Comparison of ENCODE assay signal across 15 cellular contexts in the genomic region with DNA sequence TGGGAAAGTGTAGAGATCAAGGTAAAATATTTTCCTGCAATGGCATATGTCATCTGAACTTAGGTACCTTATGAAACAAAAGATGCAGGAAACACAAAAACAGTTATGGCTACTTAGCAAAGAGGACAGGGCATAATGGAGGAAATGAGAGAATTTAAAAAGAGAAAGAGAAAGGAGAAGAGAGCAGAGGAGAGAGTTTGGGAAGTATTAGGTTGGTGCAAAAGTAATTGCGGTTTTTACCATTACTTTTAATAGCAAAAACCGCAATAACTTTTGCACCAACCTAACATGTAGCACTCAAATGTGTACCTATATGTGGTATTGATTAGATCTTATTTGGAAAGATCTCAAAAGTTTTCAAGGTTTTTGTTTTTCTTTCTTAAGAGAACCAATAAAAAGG.
DNase-seq lines count a peak whose midpoint lies in the region; ATAC-seq, FAIRE-seq and TF ChIP-seq lines count a peak whose summit lies in the region.
"Had no signal": no experiment of that assay in that cellular context is flagged by ENCODE, and none has a peak within 500 bp of the region (broad histone marks: within the 10 kb centered on the region; RNA-seq: fewer than 3 reads in every experiment).

No MANE protein-coding gene starts in this region.

- H3K9me3 ChIP-seq in HepG2 (ENCODE audit: low read length) (no peaks in the 10 kb centered on the region), right lobe of liver (no peaks in the 10 kb centered on the region), GM12878 (replicated peaks; ENCODE audit: control insufficient read depth, insufficient read depth, low read length) (no peaks in the 10 kb centered on the region)
- H3K9me3 ChIP-seq: Caco-2 had no signal

- CTCF ChIA-PET in HepG2 (lab: Yijun Ruan, JAX; ENCODE audit: low intra/inter-chr PET ratio, low total read pairs): no interaction called here
- CTCF ChIA-PET in HEK293T (lab: Yijun Ruan, JAX): no interaction called here
- CTCF ChIA-PET in GM12878 (lab: Yijun Ruan, JAX): no interaction called here
- CTCF ChIA-PET in activated CD4-positive, alpha-beta memory T cell treated with anti-CD3 and anti-CD28 coated beads for 36 hours (lab: Charles Lee): interaction anchor here (1.1 kb wide), 1 partner anchor 8 kb away, joined by 6 read pairs; no protein-coding TSS in a partner anchor

- no peaks in the 10 kb centered on the region for H3K4me1 ChIP-seq in HepG2 (ENCODE audit: insufficient read depth, low read length)
- H3K4me1 ChIP-seq in right lobe of liver: no peaks in the 10 kb centered on the region
- no peaks in the 10 kb centered on the region for H3K4me1 ChIP-seq in GM12878 (ENCODE audit: control insufficient read depth, insufficient read depth, low read length)
- H3K4me1 ChIP-seq: Caco-2 had no signal

- no peaks in the 10 kb centered on the region for H3K27me3 ChIP-seq in HepG2 (ENCODE audit: control insufficient read depth in 1 of 2, insufficient read depth in 2 of 2, low read length in 2 of 2)
- no peaks in the 10 kb centered on the region for H3K27me3 ChIP-seq in right lobe of liver
- no peaks in the 10 kb centered on the region for H3K27me3 ChIP-seq in GM12878 (replicated peaks in 1 of 2; ENCODE audit: control insufficient read depth in 2 of 2, insufficient read depth in 2 of 2, low read length in 1 of 2)

- TF ChIP-seq CTCF in HepG2 (CRISPR knock-in tag; IDR thresholded peaks at IDR 0.05): no peak
- no peak for TF ChIP-seq CTCF in right lobe of liver (IDR thresholded peaks at IDR 0.05)
- no peak for TF ChIP-seq CTCF in GM12878 (IDR thresholded peaks at IDR 0.05 in 2 of 3, conservative IDR thresholded peaks at IDR 0.05 in 1 of 3; ENCODE audit: control insufficient read depth in 2 of 3, extremely low read depth in 1 of 3, insufficient read depth in 1 of 3, low read depth in 3 of 3, low read length in 3 of 3)

- H3K27me3 Mint-ChIP-seq in activated CD4-positive, alpha-beta memory T cell treated with anti-CD3 and anti-CD28 coated beads for 36 hours: peaks cover 13% of the 10 kb centered on the region

- in situ Hi-C loops in HepG2 (cut with HindIII; ENCODE audit: extremely low pct_ligation_motif_present, low pct_unique_long_range_greater_than_20kb): no loop called here
- in situ Hi-C loops in GM12878 (cut with MboI): no loop called here

- no peak overlapping the region for H3K4me3 ChIP-seq in HepG2 (replicated peaks in 1 of 3; ENCODE audit: insufficient read depth in 1 of 3, low read depth in 2 of 3, low read length in 3 of 3)
- no peak overlapping the region for H3K4me3 ChIP-seq in right lobe of liver
- H3K4me3 ChIP-seq in GM12878: no peak overlapping the region
- H3K4me3 ChIP-seq: GM23338 had no signal

- H3K9ac ChIP-seq in HepG2 (ENCODE audit: insufficient read depth, low read depth, low read length) (no peak overlapping the region), GM12878 (ENCODE audit: control insufficient read depth, insufficient read depth, low read length) (no peak overlapping the region)

- DNase-seq in HepG2 (ENCODE audit: low spot score): no peak
- no peak for DNase-seq in right lobe of liver
- DNase-seq in HEK293T (ENCODE audit: extremely low spot score): no peak
- no peak for DNase-seq in GM12878 (ENCODE audit: low read depth, low spot score)
- DNase-seq in left lobe of liver (ENCODE audit: low spot score): no peak
- DNase-seq in activated CD4-positive, alpha-beta memory T cell treated with anti-CD3 and anti-CD28 coated beads for 36 hours: no peak
- DNase-seq: C1 segment of cervical spinal cord; Caco-2; CD4-positive, alpha-beta memory T cell; DMS153; DND-41 had no signal

- 84% methylated on average over 2 of the region's 2 CpGs for WGBS in HepG2 (ENCODE audit: low lambda C conversion rate)
- WGBS in right lobe of liver (ENCODE audit: insufficient coverage, low coverage, low lambda C conversion rate, missing lambda C conversion rate): 89% methylated on average over 2 of the region's 2 CpGs
- 46% methylated on average over 2 of the region's 2 CpGs for WGBS in GM12878 (ENCODE audit: insufficient coverage, insufficient replicate concordance, low lambda C conversion rate, missing lambda C conversion rate)

- no peak for TF ChIP-seq POLR2A in HepG2 (IDR thresholded peaks at IDR 0.05; ENCODE audit: insufficient read depth in 1 of 2, low read depth in 2 of 2, low read length in 2 of 2)
- no peak for TF ChIP-seq POLR2A in right lobe of liver (IDR thresholded peaks at IDR 0.05)
- no peak for TF ChIP-seq POLR2A in GM12878 (IDR thresholded peaks at IDR 0.05; ENCODE audit: low read depth, low read length)

- H3K36me3 ChIP-seq in HepG2 (replicated peaks in 1 of 2; ENCODE audit: control insufficient read depth in 1 of 2, insufficient read depth in 2 of 2, low read length in 2 of 2) (no peaks in the 10 kb centered on the region), right lobe of liver (no peaks in the 10 kb centered on the region), GM12878 (ENCODE audit: control insufficient read depth in 2 of 2, insufficient read depth in 2 of 2, low read length in 1 of 2) (no peaks in the 10 kb centered on the region)

- RAD21 ChIA-PET in GM12878 (lab: Charles Lee; ENCODE audit: unreplicated experiment): no interaction called here

- no peaks in the 10 kb centered on the region for H3K9me3 Mint-ChIP-seq in activated CD4-positive, alpha-beta memory T cell treated with anti-CD3 and anti-CD28 coated beads for 36 hours
- H3K9me3 Mint-ChIP-seq: GM23338 had no signal

- no peak overlapping the region for H3K27ac Mint-ChIP-seq in activated CD4-positive, alpha-beta memory T cell treated with anti-CD3 and anti-CD28 coated beads for 36 hours
- H3K27ac Mint-ChIP-seq: GM23338, H9 had no signal

- H4K20me1 ChIP-seq in HepG2 (ENCODE audit: insufficient read depth, low read length) (no peaks in the 10 kb centered on the region), GM12878 (ENCODE audit: control insufficient read depth, insufficient read depth) (no peaks in the 10 kb centered on the region)

- intact Hi-C loops in HepG2 (cut with micrococcal nuclease; ENCODE audit: unreplicated experiment) (no loop called here), right lobe of liver (cut with DNase I) (no loop called here), GM12878 (cut with micrococcal nuclease; ENCODE audit: unreplicated experiment) (no loop called here)
- intact Hi-C loops in activated CD4-positive, alpha-beta memory T cell treated with anti-CD3 and anti-CD28 coated beads for 36 hours (cut with micrococcal nuclease): no loop called here

- POLR2A ChIA-PET in HepG2 (lab: Yijun Ruan, JAX): no interaction called here
- POLR2A ChIA-PET in HEK293T (lab: Yijun Ruan, JAX): no interaction called here
- POLR2A ChIA-PET in GM12878 (lab: Charles Lee): no interaction called here
- POLR2A ChIA-PET in activated CD4-positive, alpha-beta memory T cell treated with anti-CD3 and anti-CD28 coated beads for 36 hours (lab: Charles Lee): no interaction called here

- TF ChIP-seq EP300 in HepG2 (IDR thresholded peaks at IDR 0.05; ENCODE audit: low read depth in 2 of 2, low read length in 2 of 2): no peak
- TF ChIP-seq EP300 in HepG2 (CRISPR knock-in tag; IDR thresholded peaks at IDR 0.05; ENCODE audit: borderline replicate concordance): no peak
- TF ChIP-seq EP300 in GM12878 (IDR thresholded peaks at IDR 0.05; ENCODE audit: borderline replicate concordance in 1 of 2, control insufficient read depth in 1 of 2, low read depth in 2 of 2, low read length in 2 of 2): no peak

- H3K36me3 Mint-ChIP-seq in activated CD4-positive, alpha-beta memory T cell treated with anti-CD3 and anti-CD28 coated beads for 36 hours: no peaks in the 10 kb centered on the region
- H3K36me3 Mint-ChIP-seq: CD4-positive, alpha-beta memory T cell had no signal

- H3K27ac ChIP-seq in HepG2 (ENCODE audit: extremely low read length, insufficient read depth, low read length) (no peak overlapping the region), right lobe of liver (no peak overlapping the region), GM12878 (ENCODE audit: control insufficient read depth, insufficient read depth) (no peak overlapping the region)

- H3K4me2 ChIP-seq in HepG2 (ENCODE audit: low read depth, low read length) (no peak overlapping the region), GM12878 (ENCODE audit: control insufficient read depth, insufficient read depth) (no peak overlapping the region)
- H3K4me2 ChIP-seq: GM23338 had no signal

- H2AFZ ChIP-seq in HepG2 (ENCODE audit: low read length) (no peak overlapping the region), GM12878 (ENCODE audit: control insufficient read depth, low read depth, low read length) (no peak overlapping the region)
- H2AFZ ChIP-seq: GM23338 had no signal

- SMC1A ChIA-PET in GM12878 (lab: Charles Lee; ENCODE audit: uncharacterized antibody, unreplicated experiment): no interaction called here

- no peak for TF ChIP-seq RAD21 in HepG2 (CRISPR knock-in tag; IDR thresholded peaks at IDR 0.05)
- TF ChIP-seq RAD21 in GM12878 (IDR thresholded peaks at IDR 0.05; ENCODE audit: insufficient read depth, low read depth, low read length): no peak

- H3K4me1 Mint-ChIP-seq in activated CD4-positive, alpha-beta memory T cell treated with anti-CD3 and anti-CD28 coated beads for 36 hours (ENCODE audit: low read depth): no peaks in the 10 kb centered on the region
- H3K4me1 Mint-ChIP-seq: CD4-positive, alpha-beta memory T cell had no signal

- no TSS peak for BruUV-seq in HepG2 (replicated peaks; lab: Mats Ljungman, UMichigan)
- BruUV-seq in GM12878 (replicated peaks; lab: Mats Ljungman, UMichigan): no TSS peak

- no peaks in the 10 kb centered on the region for H3K79me2 ChIP-seq in HepG2 (ENCODE audit: insufficient read depth, low read length)
- H3K79me2 ChIP-seq in GM12878 (ENCODE audit: control insufficient read depth, insufficient read depth, low read length): no peaks in the 10 kb centered on the region

- ATAC-seq in HepG2: no peak
- ATAC-seq in right lobe of liver: no peak
- ATAC-seq in GM12878: no peak
- ATAC-seq in left lobe of liver: no peak
- ATAC-seq: HCT116 had no signal

- FAIRE-seq in HepG2 (lab: Jason Lieb, UNC) (no peak), GM12878 (lab: Jason Lieb, UNC) (no peak)
- FAIRE-seq: G401.6 had no signal

- H3K4me3 Mint-ChIP-seq in activated CD4-positive, alpha-beta memory T cell treated with anti-CD3 and anti-CD28 coated beads for 36 hours: no peak overlapping the region
- H3K4me3 Mint-ChIP-seq: CD4-positive, alpha-beta memory T cell; GM23338; H9 had no signal

TF ChIP-seq in HepG2, 621 proteins besides CTCF, POLR2A, EP300 and RAD21 (continues in another document):
- TF ChIP-seq RBM39 (IDR thresholded peaks at IDR 0.05; ENCODE audit: low read depth, low read length, poor library complexity, severe bottlenecking): no peak
- no peak for TF ChIP-seq ZSCAN31 (CRISPR knock-in tag; IDR thresholded peaks at IDR 0.05; ENCODE audit: low read depth)

TF ChIP-seq in HEK293T, 16 proteins besides CTCF, POLR2A, EP300 and RAD21:
- no peak for TF ChIP-seq SUZ12 (IDR thresholded peaks at IDR 0.05)
- TF ChIP-seq ELF4 (IDR thresholded peaks at IDR 0.05): peak; percentile 92
